1 cellular context compared by ENCODE assay signal in the genomic region with DNA sequence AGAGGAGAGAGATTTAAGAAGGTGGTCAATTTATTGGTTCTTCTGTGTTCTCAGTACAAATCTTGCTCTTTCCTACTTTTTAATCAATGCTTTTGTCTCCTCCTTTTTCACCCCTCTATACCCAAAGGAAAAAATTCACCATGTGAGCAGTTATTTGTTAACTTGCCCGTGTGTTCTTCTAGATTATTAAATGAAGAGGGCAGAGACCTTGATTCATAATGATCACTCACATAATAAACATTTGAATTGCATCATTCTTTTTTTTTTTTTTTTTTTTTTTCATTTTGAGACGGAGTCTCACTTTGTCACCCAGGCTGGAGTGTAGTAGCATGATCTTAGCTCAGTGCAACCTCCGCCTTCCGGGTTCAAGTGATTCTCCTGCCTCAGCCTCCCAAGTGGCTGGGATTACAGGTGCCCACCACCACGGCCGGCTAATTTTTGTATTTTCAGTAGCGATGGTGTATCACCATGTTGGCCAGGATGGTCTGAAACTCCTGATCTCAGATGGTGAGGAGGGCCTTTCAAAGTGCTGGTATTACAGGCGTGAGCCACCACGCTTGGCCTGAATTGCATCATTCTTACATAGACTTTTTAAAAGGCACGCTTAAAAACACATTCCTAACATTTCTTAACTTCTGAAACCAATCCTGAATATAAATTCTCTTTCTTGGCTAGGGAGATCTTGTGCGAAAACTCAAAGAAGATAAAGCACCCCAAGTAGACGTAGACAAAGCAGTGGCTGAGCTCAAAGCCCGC.
TF ChIP-seq lines count a peak whose summit lies in the region.

No MANE protein-coding gene starts in this region.

TF ChIP-seq in SK-N-SH treated with all-trans-retinoic acid at 6 μM for 48 hours, 23 proteins besides CTCF, POLR2A, EP300 and RAD21 (continued from another document):
- TF ChIP-seq, protein P1, sequence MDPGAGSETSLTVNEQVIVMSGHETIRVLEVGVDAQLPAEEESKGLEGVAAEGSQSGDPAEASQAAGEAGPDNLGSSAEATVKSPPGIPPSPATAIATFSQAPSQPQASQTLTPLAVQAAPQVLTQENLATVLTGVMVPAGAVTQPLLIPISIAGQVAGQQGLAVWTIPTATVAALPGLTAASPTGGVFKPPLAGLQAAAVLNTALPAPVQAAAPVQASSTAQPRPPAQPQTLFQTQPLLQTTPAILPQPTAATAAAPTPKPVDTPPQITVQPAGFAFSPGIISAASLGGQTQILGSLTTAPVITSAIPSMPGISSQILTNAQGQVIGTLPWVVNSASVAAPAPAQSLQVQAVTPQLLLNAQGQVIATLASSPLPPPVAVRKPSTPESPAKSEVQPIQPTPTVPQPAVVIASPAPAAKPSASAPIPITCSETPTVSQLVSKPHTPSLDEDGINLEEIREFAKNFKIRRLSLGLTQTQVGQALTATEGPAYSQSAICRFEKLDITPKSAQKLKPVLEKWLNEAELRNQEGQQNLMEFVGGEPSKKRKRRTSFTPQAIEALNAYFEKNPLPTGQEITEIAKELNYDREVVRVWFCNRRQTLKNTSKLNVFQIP (CRISPR knock-in tag; IDR thresholded peaks at IDR 0.05; ENCODE audit: borderline replicate concordance, low read depth): no peak
- TF ChIP-seq ISL1 (CRISPR knock-in tag; IDR thresholded peaks at IDR 0.05): no peak
